13 cellular contexts compared by ENCODE assay signal in the genomic region with DNA sequence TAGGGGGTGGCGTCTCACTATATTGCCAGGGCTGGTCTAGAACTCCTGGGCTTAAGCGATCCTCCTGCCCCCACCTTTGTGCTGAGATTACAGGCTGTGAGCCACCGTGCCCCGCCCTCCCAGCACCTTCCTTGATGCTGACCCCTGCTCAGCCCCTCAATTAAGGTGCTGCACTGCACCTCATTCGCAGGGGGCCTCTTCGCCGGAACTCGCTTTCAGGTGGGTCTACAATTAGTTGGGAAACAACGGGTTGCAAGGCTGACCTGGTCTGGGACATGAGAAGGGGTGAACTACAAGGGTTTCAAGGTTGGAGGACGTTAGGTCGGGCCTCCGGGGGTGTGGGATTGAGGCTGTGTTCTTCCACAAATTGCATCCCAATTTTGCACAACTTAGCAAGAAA. TPM values are rescaled to one million over a fixed set of nuclear protein-coding genes. Genes with fewer than 3 reads are reported as not detected.
DNase-seq lines count a peak whose midpoint lies in the region; ATAC-seq and TF ChIP-seq lines count a peak whose summit lies in the region.
"Had no signal": no experiment of that assay in that cellular context is flagged by ENCODE, and none has a peak within 500 bp of the region (broad histone marks: within the 10 kb centered on the region; RNA-seq: fewer than 3 reads in every experiment).

No MANE protein-coding gene starts in this region.

- no peaks in the 10 kb centered on the region for H3K27me3 ChIP-seq in A673 (replicated peaks; ENCODE audit: insufficient read depth, low read depth, low read length, poor library complexity)
- H3K27me3 ChIP-seq: heart right ventricle, SJSA1 had no signal

- peak overlapping the region; percentile 99 for H3K4me3 Mint-ChIP-seq in activated CD8-positive, alpha-beta T cell treated with anti-CD3 and anti-CD28 coated beads, Interleukin-2, amount 10 ng/mL, durations not matched to agents 7 days and 5 days
- peak overlapping the region; percentile 47 to 100 (median 85) for H3K4me3 Mint-ChIP-seq in naive thymus-derived CD8-positive, alpha-beta T cell

- peak overlapping the region; percentile 99 for H3K27ac Mint-ChIP-seq in activated CD8-positive, alpha-beta T cell treated with anti-CD3 and anti-CD28 coated beads, Interleukin-2, amount 10 ng/mL, durations not matched to agents 7 days and 5 days
- peak overlapping the region in 9 of 10 donors; percentile 57 to 99 (median 96) for H3K27ac Mint-ChIP-seq in naive thymus-derived CD8-positive, alpha-beta T cell

- no peaks in the 10 kb centered on the region for H3K27me3 Mint-ChIP-seq in activated CD8-positive, alpha-beta T cell treated with anti-CD3 and anti-CD28 coated beads, Interleukin-2, amount 10 ng/mL, durations not matched to agents 7 days and 5 days (ENCODE audit: low read depth)
- no peaks in the 10 kb centered on the region for H3K27me3 Mint-ChIP-seq in naive thymus-derived CD8-positive, alpha-beta T cell

- no peak for ATAC-seq in activated CD8-positive, alpha-beta T cell treated with anti-CD3 and anti-CD28 coated beads, Interleukin-2, amount 10 ng/mL, durations not matched to agents 7 days and 5 days
- ATAC-seq in naive thymus-derived CD8-positive, alpha-beta T cell = no peak
- ATAC-seq in HG02798 (IDR thresholded peaks at IDR 0.05; ENCODE audit: poor library complexity, unreplicated experiment) (no peak), omental fat pad (ENCODE audit: low FRiP score) (no peak), GM19467 (IDR thresholded peaks at IDR 0.05; ENCODE audit: unreplicated experiment) (no peak)

- no peaks in the 10 kb centered on the region for H3K9me3 Mint-ChIP-seq in activated CD8-positive, alpha-beta T cell treated with anti-CD3 and anti-CD28 coated beads, Interleukin-2, amount 10 ng/mL, durations not matched to agents 7 days and 5 days (ENCODE audit: insufficient read depth)
- no peaks in the 10 kb centered on the region for H3K9me3 Mint-ChIP-seq in naive thymus-derived CD8-positive, alpha-beta T cell

- H3K4me3 ChIP-seq in A673 (ENCODE audit: low read depth, low read length, poor library complexity, severe bottlenecking) = peak overlapping the region; percentile 75

- POLR2A ChIA-PET in A673 (lab: Charles Lee; ENCODE audit: low non-redundant PET) = no interaction called here
- POLR2A ChIA-PET in activated CD8-positive, alpha-beta T cell treated with anti-CD3 and anti-CD28 coated beads, Interleukin-2, amount 10 ng/mL, durations not matched to agents 7 days and 5 days (lab: Charles Lee) = no interaction called here
- POLR2A ChIA-PET in naive thymus-derived CD8-positive, alpha-beta T cell (lab: Charles Lee) = interaction anchor here (1.3 to 2.3 kb wide), 4 partner anchors 34 to 282 kb away, joined by 4 to 18 read pairs (median 8); partner anchors contain the start of genes CDCA3 and ZNF384

- H3K9me3 ChIP-seq in A673 (ENCODE audit: low read depth, low read length, poor library complexity, severe bottlenecking) = no peaks in the 10 kb centered on the region
- H3K9me3 ChIP-seq: heart right ventricle, SJSA1 had no signal

- peaks cover 10% of the 10 kb centered on the region for H3K4me1 ChIP-seq in A673 (ENCODE audit: insufficient read depth, low read length, poor library complexity, severe bottlenecking)

- TF ChIP-seq CTCF in A673 (conservative IDR thresholded peaks at IDR 0.05; ENCODE audit: low read depth, low read length) = no peak
- no peak for TF ChIP-seq CTCF in omental fat pad (IDR thresholded peaks at IDR 0.05)

- no TSS peak for BruUV-seq in A673 (replicated peaks; lab: Mats Ljungman, UMichigan)

- no peak for DNase-seq in A673 (ENCODE audit: low spot score)
- peak; percentile 19 for DNase-seq in Daoy (ENCODE audit: low read depth)
- DNase-seq in activated CD8-positive, alpha-beta T cell treated with anti-CD3 and anti-CD28 coated beads, Interleukin-2, amount 10 ng/mL, durations not matched to agents 7 days and 5 days = no peak
- no peak for DNase-seq in naive thymus-derived CD8-positive, alpha-beta T cell
- no peak for DNase-seq in omental fat pad (ENCODE audit: low spot score)
- no peak for DNase-seq in DMS 273 treated with DMSO at 0.1 percent for 48 hours (lab: John Stamatoyannopoulos, UW)
- DNase-seq: activated CD8-positive, alpha-beta memory T cell treated with anti-CD3 and anti-CD28 coated beads, Interleukin-2, amount 50 U/mL, for 4 hours; heart right ventricle; NCI-H226 had no signal

- H3K36me3 Mint-ChIP-seq in activated CD8-positive, alpha-beta T cell treated with anti-CD3 and anti-CD28 coated beads, Interleukin-2, amount 10 ng/mL, durations not matched to agents 7 days and 5 days (ENCODE audit: low read depth) = peaks cover 72% of the 10 kb centered on the region
- peaks cover 0 to 80% (median 20%) of the 10 kb centered on the region in 3 donors for H3K36me3 Mint-ChIP-seq in naive thymus-derived CD8-positive, alpha-beta T cell

- intact Hi-C loops in A673 (cut with micrococcal nuclease; ENCODE audit: unreplicated experiment) = no loop called here

- peaks cover 74% of the 10 kb centered on the region for H3K36me3 ChIP-seq in A673 (ENCODE audit: insufficient read depth, low read length, poor library complexity, severe bottlenecking)

- no peak overlapping the region for H3K27ac ChIP-seq in A673 (ENCODE audit: low read depth, low read length, poor library complexity, severe bottlenecking)
- H3K27ac ChIP-seq: KMS-11 had no signal

- CTCF ChIA-PET in A673 (lab: Charles Lee) = no interaction called here
- CTCF ChIA-PET in activated CD8-positive, alpha-beta T cell treated with anti-CD3 and anti-CD28 coated beads, Interleukin-2, amount 10 ng/mL, durations not matched to agents 7 days and 5 days (lab: Charles Lee) = no interaction called here

- peaks cover 42% of the 10 kb centered on the region for H3K4me1 Mint-ChIP-seq in activated CD8-positive, alpha-beta T cell treated with anti-CD3 and anti-CD28 coated beads, Interleukin-2, amount 10 ng/mL, durations not matched to agents 7 days and 5 days (ENCODE audit: low read depth)
- H3K4me1 Mint-ChIP-seq in naive thymus-derived CD8-positive, alpha-beta T cell = peaks cover 24 to 49% (median 37%) of the 10 kb centered on the region in 4 donors

RNA-seq across cellular contexts. Expression of gene NOP2, which starts 1.2 kb away (rescaled TPM):
- total RNA-seq in A673 (2021) = 131 and 177 TPM in 2 replicates
- total RNA-seq in Daoy (2014; rRNA removed; shearing (Covaris generic)) = 111 and 129 TPM in 2 replicates
- 10 to 100 TPM; 84.2 to 87.6 TPM for total RNA-seq in activated CD8-positive, alpha-beta T cell treated with anti-CD3 and anti-CD28 coated beads, Interleukin-2, amount 10 ng/mL, durations not matched to agents 7 days and 5 days
- 100 to 1,000 TPM in 1 of 2 experiments, 10 to 100 TPM in 1; 99.2 to 104 TPM for total RNA-seq in naive thymus-derived CD8-positive, alpha-beta T cell
- polyA plus RNA-seq in naive thymus-derived CD8-positive, alpha-beta T cell = 10 to 100 TPM; 23.6 to 41.7 (median 24.7) TPM
- 100 to 1,000 TPM in 1 of 4 donors, 10 to 100 TPM in 3; 26.2 to 153 (median 45.0) TPM for total RNA-seq in omental fat pad

RNA-seq across cellular contexts. Expression of gene IFFO1, which starts 13.5 kb away (rescaled TPM):
- total RNA-seq in A673 (2021) (16.0 and 16.9 TPM in 2 replicates), omental fat pad (10 to 100 TPM; 15.5 to 50.0 (median 18.4) TPM)
- 5.9 and 11.8 TPM in 2 replicates for total RNA-seq in Daoy (2014; rRNA removed; shearing (Covaris generic))
- 10 to 100 TPM; 24.9 to 25.5 TPM for total RNA-seq in activated CD8-positive, alpha-beta T cell treated with anti-CD3 and anti-CD28 coated beads, Interleukin-2, amount 10 ng/mL, durations not matched to agents 7 days and 5 days
- total RNA-seq in naive thymus-derived CD8-positive, alpha-beta T cell = 10 to 100 TPM; 40.9 to 45.9 TPM
- polyA plus RNA-seq in naive thymus-derived CD8-positive, alpha-beta T cell = 10 to 100 TPM in 1 of 3 donors, 1 to 10 TPM in 2; 3.7 to 10.8 (median 4.4) TPM

RNA-seq across cellular contexts. Expression of gene GAPDH, which starts 35.0 kb away (rescaled TPM):
- 5,579 and 5,657 TPM in 2 replicates for total RNA-seq in A673 (2021)
- total RNA-seq in Daoy (2014; rRNA removed; shearing (Covaris generic)) = 5,302 and 5,697 TPM in 2 replicates
- total RNA-seq in activated CD8-positive, alpha-beta T cell treated with anti-CD3 and anti-CD28 coated beads, Interleukin-2, amount 10 ng/mL, durations not matched to agents 7 days and 5 days = 1,000 to 10,000 TPM; 6,175 to 6,471 TPM
- 100 to 1,000 TPM; 355 to 363 TPM for total RNA-seq in naive thymus-derived CD8-positive, alpha-beta T cell
- polyA plus RNA-seq in naive thymus-derived CD8-positive, alpha-beta T cell = 1,000 to 10,000 TPM; 1,014 to 1,110 (median 1,062) TPM
- 1,000 to 10,000 TPM; 1,060 to 2,185 (median 1,462) TPM for total RNA-seq in omental fat pad

RNA-seq across cellular contexts. Expression of gene CHD4, which starts 37.9 kb away (rescaled TPM):
- total RNA-seq in A673 (2021) = 281 and 296 TPM in 2 replicates
- 330 and 358 TPM in 2 replicates for total RNA-seq in Daoy (2014; rRNA removed; shearing (Covaris generic))
- total RNA-seq in activated CD8-positive, alpha-beta T cell treated with anti-CD3 and anti-CD28 coated beads, Interleukin-2, amount 10 ng/mL, durations not matched to agents 7 days and 5 days = 100 to 1,000 TPM; 277 to 292 TPM
- 100 to 1,000 TPM; 296 to 308 TPM for total RNA-seq in naive thymus-derived CD8-positive, alpha-beta T cell
- 10 to 100 TPM; 31.4 to 57.3 (median 56.9) TPM for polyA plus RNA-seq in naive thymus-derived CD8-positive, alpha-beta T cell
- 100 to 1,000 TPM; 171 to 213 (median 194) TPM for total RNA-seq in omental fat pad
